Comparison of ENCODE assay signal across 14 cellular contexts in genomic region chrX:316351-317325, GRCh38. TPM values are rescaled to one million over a fixed set of nuclear protein-coding genes. Genes with fewer than 3 reads are reported as not detected.
DNase-seq lines count a peak whose midpoint lies in the region; ATAC-seq, FAIRE-seq and TF ChIP-seq lines count a peak whose summit lies in the region.
"Had no signal": no experiment of that assay in that cellular context is flagged by ENCODE, and none has a peak within 500 bp of the region (broad histone marks: within the 10 kb centered on the region; RNA-seq: fewer than 3 reads in every experiment).

No MANE protein-coding gene starts in this region.

- no peak overlapping the region for H3K18ac ChIP-seq in H9 (ENCODE audit: insufficient read length, low read depth, low read length)

- TF ChIP-seq POLR2A in K562 (conservative IDR thresholded peaks at IDR 0.05) (no peak), vagina (IDR thresholded peaks at IDR 0.05) (no peak)

- peaks cover 4% of the 10 kb centered on the region for H3K79me1 ChIP-seq in H9 (ENCODE audit: insufficient read depth, low read depth, low read length, poor library complexity, severe bottlenecking)

- H3K9me3 Mint-ChIP-seq in H9: no peaks in the 10 kb centered on the region
- peaks cover 0 to 6% (median 0%) of the 10 kb centered on the region in 11 donors for H3K9me3 Mint-ChIP-seq in naive thymus-derived CD4-positive, alpha-beta T cell

- H3K23me2 ChIP-seq in H9 (ENCODE audit: insufficient read length, low read depth, low read length, poor library complexity, severe bottlenecking): peaks cover 11% of the 10 kb centered on the region

- H3K4me2 ChIP-seq in H9 (ENCODE audit: insufficient read depth, insufficient read length, low read length) (no peak overlapping the region), K562 (ENCODE audit: insufficient read depth, low read length) (peak overlapping the region; percentile 60)

- peaks cover 38% of the 10 kb centered on the region; the same call in 1 of the 2 replicates for H3K36me3 ChIP-seq in ACC112 (ENCODE audit: insufficient read depth, low read length)
- peaks cover 43% of the 10 kb centered on the region; the same call in 2 of the 3 replicates for H3K36me3 ChIP-seq in K562 (ENCODE audit: control insufficient read depth, insufficient read depth, low read length)
- peaks cover 8 to 54% (median 9%) of the 10 kb centered on the region in 3 experiments for H3K36me3 ChIP-seq in naive thymus-derived CD4-positive, alpha-beta T cell (ENCODE audit: control insufficient read depth in 2 of 3, insufficient read depth in 3 of 3, low read length in 3 of 3)
- H3K36me3 ChIP-seq in vagina: peaks cover 0 to 32% of the 10 kb centered on the region in 2 donors

- CTCF ChIA-PET in K562 (lab: Yijun Ruan, JAX; ENCODE audit: low intra/inter-chr PET ratio): no interaction called here
- CTCF ChIA-PET in naive thymus-derived CD4-positive, alpha-beta T cell (lab: Charles Lee): no interaction called here

- intact Hi-C loops in K562 (cut with micrococcal nuclease) (no loop called here), vagina (cut with DNase I) (no loop called here)
- intact Hi-C loops in naive thymus-derived CD4-positive, alpha-beta T cell (cut with micrococcal nuclease): loop anchor here (5.0 kb wide), 4 partner anchors 891 to 1276 kb away; partner anchors contain the start of genes AKAP17A (in 1 of the 2) and SLC25A6 (in 1 of the 2)

- H3K56ac ChIP-seq in H9 (ENCODE audit: insufficient read length, low read depth, low read length): no peak overlapping the region

- H3K27me3 ChIP-seq in ACC112 (ENCODE audit: insufficient read depth, low read length) (no peaks in the 10 kb centered on the region), H9 (ENCODE audit: insufficient read depth, low read length) (no peaks in the 10 kb centered on the region), K562 (ENCODE audit: control insufficient read depth in 2 of 2, insufficient read depth in 2 of 2, low read length in 2 of 2) (no peaks in the 10 kb centered on the region), vagina (no peaks in the 10 kb centered on the region)
- H3K27me3 ChIP-seq in naive thymus-derived CD4-positive, alpha-beta T cell (ENCODE audit: control insufficient read depth in 2 of 2, insufficient read depth in 2 of 2, low read length in 2 of 2): no peaks in the 10 kb centered on the region
- H3K27me3 ChIP-seq: colonic mucosa, thyroid gland had no signal

- no peak for FAIRE-seq in K562 (lab: Jason Lieb, UNC)

- no peak overlapping the region for H3K4ac ChIP-seq in H9 (ENCODE audit: low read depth, low read length)

- no peak overlapping the region for H3K23ac ChIP-seq in H9 (ENCODE audit: insufficient read length, low read depth, low read length)

- H2BK20ac ChIP-seq in H9 (ENCODE audit: low read depth, low read length, poor library complexity, severe bottlenecking): no peak overlapping the region

- H3T11ph ChIP-seq in H9 (ENCODE audit: low read length): no peak overlapping the region

- no peak overlapping the region for H4K5ac ChIP-seq in H9 (ENCODE audit: insufficient read length, low read depth, low read length)

- H3K9me3 ChIP-seq in H9 (ENCODE audit: control insufficient read depth, low read depth, low read length) (no peaks in the 10 kb centered on the region), K562 (replicated peaks; ENCODE audit: control insufficient read depth, insufficient read depth, low read depth, low read length) (no peaks in the 10 kb centered on the region), vagina (no peaks in the 10 kb centered on the region)
- H3K9me3 ChIP-seq in naive thymus-derived CD4-positive, alpha-beta T cell (ENCODE audit: control insufficient read depth in 2 of 3, low read length in 3 of 3): no peaks in the 10 kb centered on the region
- H3K9me3 ChIP-seq: colonic mucosa, thyroid gland had no signal

- ATAC-seq in K562 (no peak), HG02981 (IDR thresholded peaks at IDR 0.05; ENCODE audit: unreplicated experiment) (no peak), HG03135 (IDR thresholded peaks at IDR 0.05; ENCODE audit: unreplicated experiment) (no peak)
- no peak for ATAC-seq in naive thymus-derived CD4-positive, alpha-beta T cell

- no peak for TF ChIP-seq EP300 in K562 (IDR thresholded peaks at IDR 0.05; ENCODE audit: low read length)

- H3K9me1 ChIP-seq in K562 (ENCODE audit: control insufficient read depth, insufficient read depth, low read length): no peaks in the 10 kb centered on the region

- H4K91ac ChIP-seq in H9 (ENCODE audit: insufficient read length, low read depth, low read length): no peak overlapping the region

- H3K9ac ChIP-seq in H9 (ENCODE audit: extremely low read depth, insufficient read length, low read length) (no peak overlapping the region), K562 (ENCODE audit: insufficient read depth in 1 of 2, low read depth in 2 of 2, low read length in 2 of 2) (peak overlapping the region; percentile 41 to 85)

- H2AK5ac ChIP-seq in H9 (ENCODE audit: insufficient read length, low read length): no peak overlapping the region

- H2BK12ac ChIP-seq in H9 (ENCODE audit: insufficient read length, low read depth, low read length): no peak overlapping the region

- no peak overlapping the region for H2BK120ac ChIP-seq in H9 (ENCODE audit: low read depth, low read length, poor library complexity, severe bottlenecking)

- no peak overlapping the region for H2BK5ac ChIP-seq in H9 (ENCODE audit: insufficient read length, low read length)

- DNase-seq in H9 (no peak), K562 (ENCODE audit: extremely low read depth in 1 of 4, low spot score in 3 of 4) (no peak), NCI-H748 (lab: John Stamatoyannopoulos, UW; ENCODE audit: unreplicated experiment) (no peak), vagina (ENCODE audit: extremely low spot score in 2 of 2) (no peak)
- DNase-seq in naive thymus-derived CD4-positive, alpha-beta T cell: peak in 1 of 9 donors; percentile 14
- DNase-seq: activated CD8-positive, alpha-beta memory T cell treated with anti-CD3 and anti-CD28 coated beads, Interleukin-2, amount 50 U/mL, for 48 hours; colonic mucosa; DMS153; NCI-H446 treated with DMSO at 0.1 percent for 48 hours; stimulated activated CD4-positive, alpha-beta T cell treated with anti-CD3 and anti-CD28 coated beads, Interleukin-1b, Interleukin-23, amount 100 ng/mL, for 48 hours had no signal

- H3K27me3 Mint-ChIP-seq in H9 (ENCODE audit: low read depth): peaks cover 2% of the 10 kb centered on the region; the same call in 1 of the 2 replicates
- H3K27me3 Mint-ChIP-seq in naive thymus-derived CD4-positive, alpha-beta T cell: peaks cover 0 to 3% (median 0%) of the 10 kb centered on the region in 5 donors

- no peak overlapping the region for H2AFZ ChIP-seq in ACC112 (ENCODE audit: low read length, unreplicated experiment)
- H2AFZ ChIP-seq in H9 (ENCODE audit: low read length): no peak overlapping the region
- no peak overlapping the region for H2AFZ ChIP-seq in K562 (ENCODE audit: low read depth, low read length)

- TF ChIP-seq CTCF in H9 (conservative IDR thresholded peaks at IDR 0.05): no peak
- TF ChIP-seq CTCF in K562 (IDR thresholded peaks at IDR 0.05 in 2 of 3, conservative IDR thresholded peaks at IDR 0.05 in 1 of 3; ENCODE audit: insufficient read depth in 2 of 3, low read depth in 1 of 3, low read length in 3 of 3): no peak
- TF ChIP-seq CTCF in vagina (IDR thresholded peaks at IDR 0.05): no peak

- no peak overlapping the region for H2BK15ac ChIP-seq in H9 (ENCODE audit: low read depth, low read length)

- TF ChIP-seq RAD21 in K562 (CRISPR knock-in tag; conservative IDR thresholded peaks at IDR 0.05 in 1 of 2, IDR thresholded peaks at IDR 0.05 in 1 of 2): no peak

- no peak overlapping the region for H3K14ac ChIP-seq in H9 (ENCODE audit: insufficient read depth, low read length)

- in situ Hi-C loops in K562 (cut with MboI): no loop called here

- H4K20me1 ChIP-seq in H9 (ENCODE audit: control insufficient read depth, insufficient read depth, insufficient read length) (no peaks in the 10 kb centered on the region), K562 (replicated peaks; ENCODE audit: control insufficient read depth, insufficient read depth, low read length) (no peaks in the 10 kb centered on the region)

- H3K36me3 Mint-ChIP-seq in H9 (ENCODE audit: insufficient read depth in 1 of 3, low read depth in 3 of 3): peaks cover 13 to 26% (median 23%) of the 10 kb centered on the region in 3 experiments
- H3K36me3 Mint-ChIP-seq in naive thymus-derived CD4-positive, alpha-beta T cell: peaks cover 11 to 16% (median 13%) of the 10 kb centered on the region in 5 donors

- H4K8ac ChIP-seq in H9 (replicated peaks; ENCODE audit: insufficient read length, low read depth, low read length): no peak overlapping the region

- POLR2A ChIA-PET in K562 (lab: Yijun Ruan, JAX): no interaction called here
- POLR2A ChIA-PET in naive thymus-derived CD4-positive, alpha-beta T cell (lab: Charles Lee): no interaction called here

- WGBS in H9 (ENCODE audit: extremely low coverage, insufficient read length, low lambda C conversion rate): no CpG with 5 or more reads among the region's 50 CpGs
- 90% methylated on average over 22 of the region's 50 CpGs for WGBS in K562 (ENCODE audit: insufficient coverage, low coverage, missing lambda C conversion rate)

- H3K79me2 ChIP-seq in ACC112 (ENCODE audit: control insufficient read depth, insufficient read depth, low read length, unreplicated experiment): peaks cover 28% of the 10 kb centered on the region
- no peaks in the 10 kb centered on the region for H3K79me2 ChIP-seq in H9 (ENCODE audit: insufficient read depth, low read length)
- peaks cover 30% of the 10 kb centered on the region for H3K79me2 ChIP-seq in K562 (ENCODE audit: control insufficient read depth, insufficient read depth, low read length)

- peaks cover 3% of the 10 kb centered on the region for H3K4me1 ChIP-seq in ACC112 (ENCODE audit: control insufficient read depth, insufficient read depth, low read length, unreplicated experiment)
- no peaks in the 10 kb centered on the region for H3K4me1 ChIP-seq in H9 (ENCODE audit: insufficient read depth, low read length)
- H3K4me1 ChIP-seq in K562 (replicated peaks in 1 of 2; ENCODE audit: control insufficient read depth in 2 of 2, insufficient read depth in 2 of 2, low read length in 2 of 2): peaks cover 5 to 34% of the 10 kb centered on the region in 2 experiments; a peak in 4 of 5 replicates
- peaks cover 13 to 15% of the 10 kb centered on the region in 2 donors for H3K4me1 ChIP-seq in naive thymus-derived CD4-positive, alpha-beta T cell (ENCODE audit: control insufficient read depth in 2 of 2, insufficient read depth in 2 of 2, low read length in 2 of 2)
- H3K4me1 ChIP-seq in vagina: peaks cover 15% of the 10 kb centered on the region

- H3K27ac Mint-ChIP-seq in H9: peak overlapping the region in 2 of 3 experiments; percentile 32 to 77; a peak in 3 of 7 replicates
- peak overlapping the region in 6 of 9 donors; percentile 33 to 96 (median 58) for H3K27ac Mint-ChIP-seq in naive thymus-derived CD4-positive, alpha-beta T cell

- no peak overlapping the region for H3K27ac ChIP-seq in ACC112 (ENCODE audit: low read depth, low read length)
- no peak overlapping the region for H3K27ac ChIP-seq in H9 (ENCODE audit: insufficient read length, low read depth, low read length)
- H3K27ac ChIP-seq in K562 (ENCODE audit: extremely low read depth, low read depth, low read length): peak overlapping the region; percentile 53
- H3K27ac ChIP-seq in naive thymus-derived CD4-positive, alpha-beta T cell (ENCODE audit: low read depth, low read length): peak overlapping the region; percentile 19
- no peak overlapping the region for H3K27ac ChIP-seq in vagina
- H3K27ac ChIP-seq: colonic mucosa, thyroid gland had no signal

- 0 out of 2 replicates have a peak overlapping the region, but pooled peaks have one; percentile 21 for H3K4me3 ChIP-seq in ACC112 (ENCODE audit: low read depth, low read length)
- peak overlapping the region; percentile 38 for H3K4me3 ChIP-seq in K562
- no peak overlapping the region for H3K4me3 ChIP-seq in naive thymus-derived CD4-positive, alpha-beta T cell (ENCODE audit: low read length)
- H3K4me3 ChIP-seq in vagina: no peak overlapping the region
- H3K4me3 ChIP-seq: colonic mucosa had no signal

- no TSS peak for BruUV-seq in K562 (replicated peaks; lab: Mats Ljungman, UMichigan)

- peaks cover 4 to 9% of the 10 kb centered on the region in 2 experiments; a peak in 2 of 4 replicates for H3K4me1 Mint-ChIP-seq in H9
- H3K4me1 Mint-ChIP-seq in naive thymus-derived CD4-positive, alpha-beta T cell: peaks cover 4 to 20% (median 13%) of the 10 kb centered on the region in 7 donors

- peak overlapping the region; percentile 14 to 65; a peak in 4 of 5 replicates for H3K4me3 Mint-ChIP-seq in H9
- H3K4me3 Mint-ChIP-seq in naive thymus-derived CD4-positive, alpha-beta T cell: peak overlapping the region in 8 of 10 donors; percentile 35 to 85 (median 56)

RNA-seq across cellular contexts. Expression of gene GTPBP6, which starts 2.0 kb away (rescaled TPM):
- total RNA-seq in H9 (2021) (64.0 and 64.5 TPM in 2 replicates), K562 (2014; rRNA removed) (28.6 and 34.9 TPM in 2 replicates), K562 (2014; rRNA removed; fragmentation: Illumina TruSeq; extraction: Trizol) (1.8 and 2.7 TPM in 2 replicates), K562 (2015; rRNA removed; fragmentation: Illumina TruSeq; extraction: Trizol) (11.6 and 13.3 TPM in 2 replicates), K562 (2021) (34.1 and 35.2 TPM in 2 replicates), vagina (30.9 TPM)
- total RNA-seq in K562 (2011; cell fraction: chromatin; rRNA removed; ENCODE audit: low replicate concordance): 8.2 and 16.9 TPM in 2 replicates
- total RNA-seq in K562 (2011; cell fraction: nucleolus; rRNA removed): 12.7 and 13.9 TPM in 2 replicates
- total RNA-seq in K562 (2011; cell fraction: nucleoplasm; rRNA removed): 7.4 and 11.1 TPM in 2 replicates
- polyA plus RNA-seq in K562 (2011; rRNA removed) (8.0 and 13.2 TPM in 2 replicates), K562 (2014; fragmentation: Illumina TruSeq; extraction: Trizol) (4.7 and 14.6 TPM in 2 replicates), K562 (2014; fragmentation: Nextera tagmentation; extraction: Ambion mirVana) (under 1 TPM; 0.24 to 0.50 TPM), K562 (2014; rRNA removed) (23.7 and 26.4 TPM in 2 replicates)
- 11.9 and 25.0 TPM in 2 replicates for polyA plus RNA-seq in K562 (2011; cell fraction: cytosol; rRNA removed)
- 21.1 and 25.4 TPM in 2 replicates for polyA plus RNA-seq in K562 (2011; cell fraction: nucleus; rRNA removed)
- polyA plus RNA-seq in K562 (2012): 18.5 and 21.7 TPM in 2 replicates
- 4.6 and 6.0 TPM in 2 replicates for polyA minus RNA-seq in K562 (2011; rRNA and poly(A)+ RNA removed)
- polyA minus RNA-seq in K562 (2011; cell fraction: cytosol; rRNA and poly(A)+ RNA removed): 8.3 and 9.6 TPM in 2 replicates
- polyA minus RNA-seq in K562 (2011; cell fraction: nucleus; rRNA and poly(A)+ RNA removed): 5.1 and 5.6 TPM in 2 replicates
- total RNA-seq in naive thymus-derived CD4-positive, alpha-beta T cell: 10 to 100 TPM; 52.1 to 95.2 (median 75.1) TPM
- 10 to 100 TPM; 38.9 to 68.0 TPM for polyA plus RNA-seq in naive thymus-derived CD4-positive, alpha-beta T cell

RNA-seq across cellular contexts. Expression of gene PLCXD1, which starts 35.5 kb away (rescaled TPM):
- total RNA-seq in H9 (2021): 96.5 and 96.9 TPM in 2 replicates
- total RNA-seq in K562 (2011; cell fraction: chromatin; rRNA removed; ENCODE audit: low replicate concordance): 52.4 and 139 TPM in 2 replicates
- total RNA-seq in K562 (2011; cell fraction: nucleolus; rRNA removed): 83.4 and 116 TPM in 2 replicates
- 77.7 and 93.6 TPM in 2 replicates for total RNA-seq in K562 (2011; cell fraction: nucleoplasm; rRNA removed)
- total RNA-seq in K562 (2014; rRNA removed): 43.8 and 63.8 TPM in 2 replicates
- 10.8 and 12.2 TPM in 2 replicates for total RNA-seq in K562 (2014; rRNA removed; fragmentation: Illumina TruSeq; extraction: Trizol)
- total RNA-seq in K562 (2015; rRNA removed; fragmentation: Illumina TruSeq; extraction: Trizol): 26.0 and 27.3 TPM in 2 replicates
- total RNA-seq in K562 (2021): 50.5 and 52.6 TPM in 2 replicates
- 39.5 and 63.7 TPM in 2 replicates for polyA plus RNA-seq in K562 (2011; rRNA removed)
- 70.2 and 75.4 TPM in 2 replicates for polyA plus RNA-seq in K562 (2011; cell fraction: cytosol; rRNA removed)
- 99.5 and 137 TPM in 2 replicates for polyA plus RNA-seq in K562 (2011; cell fraction: nucleus; rRNA removed)
- polyA plus RNA-seq in K562 (2012): 42.8 and 49.2 TPM in 2 replicates
- polyA plus RNA-seq in K562 (2014; fragmentation: Illumina TruSeq; extraction: Trizol): 40.7 and 60.2 TPM in 2 replicates
- polyA plus RNA-seq in K562 (2014; fragmentation: Nextera tagmentation; extraction: Ambion mirVana): 1 to 10 TPM; 6.0 to 6.2 TPM
- 57.0 and 60.2 TPM in 2 replicates for polyA plus RNA-seq in K562 (2014; rRNA removed)
- polyA minus RNA-seq in K562 (2011; rRNA and poly(A)+ RNA removed): 27.5 and 36.2 TPM in 2 replicates
- polyA minus RNA-seq in K562 (2011; cell fraction: cytosol; rRNA and poly(A)+ RNA removed): 64.6 and 108 TPM in 2 replicates
- 37.3 and 47.7 TPM in 2 replicates for polyA minus RNA-seq in K562 (2011; cell fraction: nucleus; rRNA and poly(A)+ RNA removed)
- total RNA-seq in naive thymus-derived CD4-positive, alpha-beta T cell: 10 to 100 TPM; 18.2 to 51.1 (median 40.6) TPM
- 1 to 10 TPM; 3.2 to 8.4 TPM for polyA plus RNA-seq in naive thymus-derived CD4-positive, alpha-beta T cell
- 14.0 TPM for total RNA-seq in vagina

Comparison
In these comparisons a context has a peak if more than half of its experiments do, and no peak if none do; other contexts are left out.
1. H3K27ac ChIP-seq: peak in K562 (single experiment) and naive thymus-derived CD4-positive, alpha-beta T cell (single experiment); none in ACC112 (single experiment), H9 (single experiment) and vagina (single experiment).
2. H3K4me3 ChIP-seq: peak in ACC112 (single experiment) and K562 (single experiment); none in naive thymus-derived CD4-positive, alpha-beta T cell (single experiment) and vagina (0 of 2).
3. intact Hi-C loops: an anchor here in naive thymus-derived CD4-positive, alpha-beta T cell (5.0 kb wide); none called in K562 and vagina.